ENCODE assay signal across 24 cellular contexts in genomic region chr17:39169101-39169500, GRCh38. TPM values are rescaled to one million over a fixed set of nuclear protein-coding genes. Genes with fewer than 3 reads are reported as not detected.
A peak's percentile ranks its signal among the peaks of the same experiment; 100 is the strongest.
DNase-seq lines count a peak whose midpoint lies in the region; ATAC-seq and TF ChIP-seq lines count a peak whose summit lies in the region.
"Had no signal": no experiment of that assay in that cellular context is flagged by ENCODE, and none has a peak within 500 bp of the region (broad histone marks: within the 10 kb centered on the region; RNA-seq: fewer than 3 reads in every experiment).

No MANE protein-coding gene starts in this region.

- H3K27me3 ChIP-seq in DND-41 (ENCODE audit: insufficient read depth, low read length, poor library complexity), result no peaks in the 10 kb centered on the region
- H3K27me3 ChIP-seq: BE2C had no signal

- no peaks in the 10 kb centered on the region for H3K36me3 ChIP-seq in DND-41 (ENCODE audit: insufficient read depth, low read length)
- H3K36me3 ChIP-seq in OCI-LY7 (ENCODE audit: insufficient read depth, low read length), result no peaks in the 10 kb centered on the region
- H3K36me3 ChIP-seq: BE2C had no signal

- H3K27me3 Mint-ChIP-seq in neural crest cell (ENCODE audit: low read depth), result peaks cover 35% of the 10 kb centered on the region

- no peaks in the 10 kb centered on the region for H4K20me1 ChIP-seq in DND-41 (ENCODE audit: insufficient read depth, low read length)
- H4K20me1 ChIP-seq in OCI-LY7 (ENCODE audit: insufficient read depth, low read length), result no peaks in the 10 kb centered on the region

- H3K27ac ChIP-seq in DND-41 (ENCODE audit: low read length) (peak overlapping the region; percentile 97), OCI-LY7 (ENCODE audit: low read depth, low read length, poor library complexity, severe bottlenecking) (peak overlapping the region; percentile 89)
- H3K27ac ChIP-seq: PC-9 had no signal

- POLR2A ChIA-PET in OCI-LY7 (lab: Charles Lee), result interaction anchor here (0.7 to 2.9 kb wide), 2 partner anchors 15 to 112 kb away, joined by 6 to 8 read pairs; no protein-coding TSS in a partner anchor

- in situ Hi-C loops in GM13977 (cut with MboI; ENCODE audit: low pct_unique_long_range_greater_than_20kb, low sequenced_read_pairs, unreplicated experiment), result no loop called here

- no peaks in the 10 kb centered on the region for H3K9me2 ChIP-seq in OCI-LY7 (ENCODE audit: insufficient read depth, low read length)

- intact Hi-C loops in OCI-LY7 (cut with micrococcal nuclease; ENCODE audit: unreplicated experiment), result no loop called here

- H3K4me2 ChIP-seq in DND-41 (ENCODE audit: insufficient read depth, low read length), result no peak overlapping the region
- H3K4me2 ChIP-seq in OCI-LY7 (ENCODE audit: low read length), result no peak overlapping the region
- H3K4me2 ChIP-seq: PC-9 had no signal

- no peak overlapping the region for H3K4me3 ChIP-seq in DND-41 (ENCODE audit: low read depth in 1 of 2, low read length in 2 of 2)
- H3K4me3 ChIP-seq in OCI-LY7 (ENCODE audit: low read depth, low read length, poor library complexity, severe bottlenecking), result no peak overlapping the region
- H3K4me3 ChIP-seq: PC-9 had no signal

- peaks cover 3% of the 10 kb centered on the region for H3K36me3 Mint-ChIP-seq in neural crest cell (ENCODE audit: low read depth)
- H3K36me3 Mint-ChIP-seq: CD4-positive, alpha-beta memory T cell had no signal

- H3K4me1 ChIP-seq in DND-41 (ENCODE audit: insufficient read depth, low read length) (peaks cover 96% of the 10 kb centered on the region), OCI-LY7 (ENCODE audit: insufficient read depth, low read length, poor library complexity, severe bottlenecking) (peaks cover 88% of the 10 kb centered on the region)
- H3K4me1 ChIP-seq: BE2C had no signal

- H3K79me2 ChIP-seq in DND-41 (ENCODE audit: insufficient read depth, low read length) (no peaks in the 10 kb centered on the region), OCI-LY7 (ENCODE audit: insufficient read depth, low read depth, low read length) (no peaks in the 10 kb centered on the region)

- CTCF ChIA-PET in OCI-LY7 (lab: Charles Lee; ENCODE audit: unreplicated experiment), result no interaction called here

- DNase-seq in DND-41, result no peak
- DNase-seq in MV-4-11 (lab: John Stamatoyannopoulos, UW), result peak; percentile 88
- DNase-seq in OCI-LY7 (ENCODE audit: low spot score), result no peak
- no peak for DNase-seq in neural crest cell (ENCODE audit: low read depth, low spot score)
- DNase-seq in T-helper 1 cell, result no peak
- no peak for DNase-seq in GM13977 (ENCODE audit: low spot score)
- DNase-seq: BE2C; CD4-positive, alpha-beta memory T cell; GOT3; HCEC 1CT; KG1; NCI-H1092; NCI-H1436 treated with DMSO at 0.1 percent for 48 hours; NCI-H2029; NCI-H2227 treated with DMSO at 0.1 percent for 48 hours; NCI-H510A; NCI-H748 treated with DMSO at 0.1 percent for 48 hours; PC-9; RPMI8226; SHP77 had no signal

- H3K9me3 Mint-ChIP-seq in neural crest cell, result peaks cover 5% of the 10 kb centered on the region

- H3K27ac Mint-ChIP-seq in neural crest cell (ENCODE audit: unreplicated experiment), result no peak overlapping the region

- TF ChIP-seq CTCF in DND-41 (IDR thresholded peaks at IDR 0.05; ENCODE audit: borderline replicate concordance, extremely low read depth, low read length, poor library complexity, severe bottlenecking), result no peak
- TF ChIP-seq CTCF in OCI-LY7 (conservative IDR thresholded peaks at IDR 0.05; ENCODE audit: low read length), result no peak
- TF ChIP-seq CTCF in neural crest cell (conservative IDR thresholded peaks at IDR 0.05), result no peak
- TF ChIP-seq CTCF in GM13977 (IDR thresholded peaks at IDR 0.05; ENCODE audit: extremely low read depth, insufficient read depth, missing control alignments), result no peak

- peak overlapping the region; percentile 72 for H3K4me3 Mint-ChIP-seq in neural crest cell
- H3K4me3 Mint-ChIP-seq: CD4-positive, alpha-beta memory T cell had no signal

- H3K9me3 ChIP-seq in DND-41 (ENCODE audit: insufficient read depth, low read length, severe bottlenecking), result no peaks in the 10 kb centered on the region
- H3K9me3 ChIP-seq in OCI-LY7 (ENCODE audit: low read length), result peaks cover 3% of the 10 kb centered on the region; the same call in 1 of the 2 replicates
- H3K9me3 ChIP-seq: BE2C had no signal

- ATAC-seq in DND-41 (ENCODE audit: insufficient read depth, low read depth) (no peak), GM18517 (IDR thresholded peaks at IDR 0.05; ENCODE audit: unreplicated experiment) (no peak)

- H2AFZ ChIP-seq in DND-41 (ENCODE audit: low read depth, low read length), result no peak overlapping the region
- no peak overlapping the region for H2AFZ ChIP-seq in OCI-LY7 (ENCODE audit: low read length)
- H2AFZ ChIP-seq: PC-9 had no signal

- peak overlapping the region; percentile 50; the same call in 1 of the 2 replicates for H3K9ac ChIP-seq in DND-41 (ENCODE audit: low read depth, low read length)

- peaks cover 19% of the 10 kb centered on the region for H3K4me1 Mint-ChIP-seq in neural crest cell

- BruUV-seq in OCI-LY7 (replicated peaks; lab: Mats Ljungman, UMichigan), result no TSS peak

RNA-seq across cellular contexts. Expression of gene ARL5C, which starts 3.1 kb away (rescaled TPM):
- total RNA-seq in OCI-LY7 (2014; rRNA removed; shearing (Covaris generic)), result 0.16 and 2.4 TPM in 2 replicates
- total RNA-seq in OCI-LY7 (2022) (0.65 and 0.68 TPM in 2 replicates), neural crest cell (not detected in 2 replicates)
- total RNA-seq: A673; CD4-positive, alpha-beta memory T cell; G401; HT1080; PC-9 had no signal

RNA-seq across cellular contexts. Expression of gene PLXDC1, which starts 17.7 kb away (rescaled TPM):
- total RNA-seq in OCI-LY7 (2014; rRNA removed; shearing (Covaris generic)), result 0.13 and 0.41 TPM in 2 replicates
- total RNA-seq in OCI-LY7 (2022) (0.67 TPM in 1 of 2 replicates, not detected in the other), neural crest cell (0.28 and 0.84 TPM in 2 replicates)

RNA-seq across cellular contexts. Expression of gene CACNB1, which starts 28.4 kb away (rescaled TPM):
- 17.9 and 23.7 TPM in 2 replicates for total RNA-seq in OCI-LY7 (2014; rRNA removed; shearing (Covaris generic))
- total RNA-seq in OCI-LY7 (2022) (30.9 and 35.5 TPM in 2 replicates), neural crest cell (15.3 and 16.2 TPM in 2 replicates)

RNA-seq across cellular contexts. Expression of gene RPL19, which starts 31.0 kb away (rescaled TPM):
- 4,395 and 6,079 TPM in 2 replicates for total RNA-seq in OCI-LY7 (2014; rRNA removed; shearing (Covaris generic))
- total RNA-seq in OCI-LY7 (2022) (3,132 and 3,168 TPM in 2 replicates), neural crest cell (1,874 and 1,957 TPM in 2 replicates)

RNA-seq across cellular contexts. Expression of gene STAC2, which starts 56.6 kb away (rescaled TPM):
- 0.03 TPM in 1 of 2 replicates, not detected in the other for total RNA-seq in OCI-LY7 (2014; rRNA removed; shearing (Covaris generic))
- not detected in 2 replicates for total RNA-seq in OCI-LY7 (2022)
- total RNA-seq in neural crest cell, result 1.0 and 1.2 TPM in 2 replicates
- total RNA-seq: CD4-positive, alpha-beta memory T cell; HT1080 had no signal
